ENCODE assay signal across 11 cellular contexts in the genomic region with DNA sequence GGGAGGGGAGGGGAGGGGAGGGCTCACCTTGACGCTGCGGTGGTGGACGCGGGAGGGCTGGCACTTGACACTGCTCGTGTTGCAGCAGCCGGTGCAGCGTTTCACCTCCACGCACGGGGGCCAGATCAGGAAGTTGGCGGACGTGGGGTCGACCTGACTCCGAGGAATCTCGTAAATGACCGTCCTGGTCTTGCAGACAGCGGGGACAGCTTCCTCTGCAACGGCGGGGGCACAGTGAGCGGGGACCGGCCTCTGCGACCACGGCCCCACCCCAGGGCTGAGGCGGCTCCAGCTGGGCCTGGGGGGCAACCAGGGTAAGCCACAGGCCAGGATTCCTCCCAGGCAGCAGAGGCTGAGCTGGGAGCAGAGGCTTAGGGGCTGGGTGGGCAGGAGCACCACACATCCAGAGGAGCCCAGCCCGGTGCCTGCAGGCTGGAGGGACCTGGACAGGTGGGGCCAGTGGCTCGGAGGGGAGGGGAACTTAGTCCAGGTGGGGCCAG. TPM values are rescaled to one million over a fixed set of nuclear protein-coding genes. Genes with fewer than 3 reads are reported as not detected.
"Had no signal": no experiment of that assay in that cellular context is flagged by ENCODE, and none has a peak within 500 bp of the region (broad histone marks: within the 10 kb centered on the region; RNA-seq: fewer than 3 reads in every experiment).

No MANE protein-coding gene starts in this region.

- H3K4me3 ChIP-seq: lung, SJSA1, upper lobe of left lung had no signal

- H3K4me3 Mint-ChIP-seq: activated T-cell treated with anti-CD3 and anti-CD28 coated beads, Interleukin-2, amount 50 U/mL, for 24 hours; naive thymus-derived CD4-positive, alpha-beta T cell had no signal

- ATAC-seq: activated CD4-positive, CD25-positive, alpha-beta regulatory T cell treated with anti-CD3 and anti-CD28 coated beads, Interleukin-2, amount 50 U/mL, for 24 hours; activated naive CD4-positive, alpha-beta T cell treated with anti-CD3 and anti-CD28 coated beads, Interleukin-2, amount 50 U/mL, for 72 hours; naive thymus-derived CD4-positive, alpha-beta T cell had no signal

- H3K36me3 Mint-ChIP-seq: activated naive CD4-positive, alpha-beta T cell treated with anti-CD3 and anti-CD28 coated beads, Interleukin-2, amount 50 U/mL, for 72 hours; naive thymus-derived CD4-positive, alpha-beta T cell had no signal

- DNase-seq: activated effector memory CD4-positive, alpha-beta T cell treated with anti-CD3 and anti-CD28 coated beads, Interleukin-2, amount 50 U/mL, for 16 hours; activated T-cell treated with anti-CD3 and anti-CD28 coated beads, Interleukin-2, amount 50 U/mL, for 24 hours; amygdala; foreskin melanocyte had no signal

- H3K9me3 Mint-ChIP-seq: activated naive CD4-positive, alpha-beta T cell treated with anti-CD3 and anti-CD28 coated beads, Interleukin-2, amount 50 U/mL, for 72 hours; activated T-cell treated with anti-CD3 and anti-CD28 coated beads, Interleukin-2, amount 50 U/mL, for 24 hours; naive thymus-derived CD4-positive, alpha-beta T cell had no signal

- H3K4me1 Mint-ChIP-seq: naive thymus-derived CD4-positive, alpha-beta T cell had no signal

- H3K27me3 ChIP-seq: breast epithelium, SJSA1, upper lobe of left lung had no signal

- H3K27ac Mint-ChIP-seq: activated naive CD4-positive, alpha-beta T cell treated with anti-CD3 and anti-CD28 coated beads, Interleukin-2, amount 50 U/mL, for 72 hours; activated T-cell treated with anti-CD3 and anti-CD28 coated beads, Interleukin-2, amount 50 U/mL, for 24 hours; naive thymus-derived CD4-positive, alpha-beta T cell had no signal

- H3K27ac ChIP-seq: SJSA1 had no signal

- H3K4me1 ChIP-seq: breast epithelium had no signal

- H3K36me3 ChIP-seq: breast epithelium had no signal

- H3K9me3 ChIP-seq: breast epithelium, SJSA1, upper lobe of left lung had no signal

RNA-seq across cellular contexts. Expression of gene PDGFA, which starts 8.8 kb away (rescaled TPM):
- polyA plus RNA-seq: naive thymus-derived CD4-positive, alpha-beta T cell had no signal
